Comparison of ENCODE assay signal across 10 cellular contexts in the genomic region with DNA sequence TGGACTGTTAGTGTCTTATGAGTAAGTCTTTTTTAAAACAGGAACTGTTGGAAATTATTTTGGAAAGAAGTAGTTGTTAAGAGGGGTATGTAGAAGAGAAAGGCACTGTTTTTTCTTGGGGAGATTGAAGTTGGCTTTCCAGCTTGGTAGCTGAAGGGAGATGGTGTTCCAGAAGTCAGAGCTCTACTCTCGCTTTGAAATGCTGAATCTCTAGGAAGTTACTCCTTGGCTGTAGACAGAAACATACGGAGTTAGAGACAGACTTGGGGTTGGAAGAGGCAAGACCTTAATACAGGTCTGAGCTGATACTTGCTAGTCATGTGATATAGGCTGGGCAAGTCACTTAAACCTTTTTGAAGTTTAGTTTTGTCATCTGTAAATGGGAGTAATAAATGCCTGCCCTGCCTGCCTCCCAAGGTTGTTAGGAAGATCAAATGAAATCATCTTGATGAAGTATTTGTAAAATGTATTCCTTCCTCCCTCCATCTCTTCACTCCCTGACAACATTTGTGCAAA. TPM values are rescaled to one million over a fixed set of nuclear protein-coding genes. Genes with fewer than 3 reads are reported as not detected.
A peak's percentile ranks its signal among the peaks of the same experiment; 100 is the strongest.
DNase-seq lines count a peak whose midpoint lies in the region; ATAC-seq and TF ChIP-seq lines count a peak whose summit lies in the region.
"Had no signal": no experiment of that assay in that cellular context is flagged by ENCODE, and none has a peak within 500 bp of the region (broad histone marks: within the 10 kb centered on the region; RNA-seq: fewer than 3 reads in every experiment).

No MANE protein-coding gene starts in this region.

- peak overlapping the region; percentile 79 for H3K4me2 ChIP-seq in DND-41 (ENCODE audit: insufficient read depth, low read length)

- H4K20me1 ChIP-seq in DND-41 (ENCODE audit: insufficient read depth, low read length) = no peaks in the 10 kb centered on the region; the same call in 1 of the 2 replicates

- CTCF ChIA-PET in RWPE1 (lab: Yijun Ruan, JAX) = no interaction called here

- H3K79me2 ChIP-seq in DND-41 (ENCODE audit: insufficient read depth, low read length) = peaks cover 76% of the 10 kb centered on the region

- H3K4me3 ChIP-seq in DND-41 (ENCODE audit: low read depth in 1 of 2, low read length in 2 of 2) (peak overlapping the region; percentile 3 to 94; a peak in 3 of 4 replicates), esophagus (ENCODE audit: low read depth in 1 of 2, low read length in 2 of 2) (no peak overlapping the region), rectal smooth muscle tissue (ENCODE audit: low read length) (no peak overlapping the region)

- WGBS in esophagus, 2 donors = 32 to 35% methylated on average over 2 of the region's 2 CpGs

- no peak overlapping the region for H2AFZ ChIP-seq in DND-41 (ENCODE audit: low read depth, low read length)

- TF ChIP-seq CTCF in DND-41 (IDR thresholded peaks at IDR 0.05; ENCODE audit: borderline replicate concordance, extremely low read depth, low read length, poor library complexity, severe bottlenecking) (no peak), RWPE1 (conservative IDR thresholded peaks at IDR 0.05; ENCODE audit: low read depth) (no peak)

- H3K9me3 ChIP-seq in DND-41 (ENCODE audit: insufficient read depth, low read length, severe bottlenecking) (no peaks in the 10 kb centered on the region), esophagus (ENCODE audit: control insufficient read depth in 2 of 2, insufficient read depth in 1 of 2, low read depth in 1 of 2, low read length in 1 of 2) (no peaks in the 10 kb centered on the region)

- H3K27me3 ChIP-seq in DND-41 (ENCODE audit: insufficient read depth, low read length, poor library complexity) (no peaks in the 10 kb centered on the region), esophagus (ENCODE audit: control insufficient read depth in 1 of 2, insufficient read depth in 2 of 2, low read length in 2 of 2) (no peaks in the 10 kb centered on the region), rectal smooth muscle tissue (ENCODE audit: control insufficient read depth, insufficient read depth, low read length) (no peaks in the 10 kb centered on the region)

- DNase-seq in DND-41 (no peak), RWPE1 (ENCODE audit: low spot score) (no peak), NCI-H1105 (lab: John Stamatoyannopoulos, UW) (no peak)
- DNase-seq in stimulated activated CD4-positive, alpha-beta T cell treated with anti-CD3 and anti-CD28 coated beads, Interleukin-1b, Interleukin-23, amount 100 ng/mL, for 48 hours = no peak
- DNase-seq: activated CD4-positive, alpha-beta T cell treated with anti-CD3 and anti-CD28 coated beads, Interleukin-2, amount 50 U/mL, for 1 hour; NCI-H2029 had no signal

- peak overlapping the region; percentile 74 for H3K9ac ChIP-seq in DND-41 (ENCODE audit: low read depth, low read length)
- no peak overlapping the region for H3K9ac ChIP-seq in rectal smooth muscle tissue (ENCODE audit: low read length)

- peaks cover 31% of the 10 kb centered on the region for H3K36me3 ChIP-seq in DND-41 (ENCODE audit: insufficient read depth, low read length)
- no peaks in the 10 kb centered on the region for H3K36me3 ChIP-seq in esophagus (ENCODE audit: control insufficient read depth in 2 of 2, insufficient read depth in 2 of 2, low read length in 1 of 2)
- H3K36me3 ChIP-seq in rectal smooth muscle tissue (ENCODE audit: control insufficient read depth, insufficient read depth, low read length) = no peaks in the 10 kb centered on the region

- ATAC-seq in DND-41 (ENCODE audit: insufficient read depth, low read depth) (peak; percentile 18; the same call in 2 of the 3 replicates), GM19324 (IDR thresholded peaks at IDR 0.05; ENCODE audit: low FRiP score, unreplicated experiment) (no peak), HG03095 (IDR thresholded peaks at IDR 0.05; ENCODE audit: unreplicated experiment) (no peak)

- POLR2A ChIA-PET in RWPE1 (lab: Yijun Ruan, JAX; ENCODE audit: low non-redundant PET) = no interaction called here

- H3K4me1 ChIP-seq in DND-41 (ENCODE audit: insufficient read depth, low read length) = peaks cover 53% of the 10 kb centered on the region
- H3K4me1 ChIP-seq in esophagus (ENCODE audit: control insufficient read depth in 2 of 2, insufficient read depth in 2 of 2, low read length in 1 of 2) = peaks cover 0 to 2% of the 10 kb centered on the region in 2 donors
- H3K4me1 ChIP-seq in rectal smooth muscle tissue (ENCODE audit: control insufficient read depth, insufficient read depth, low read length) = peaks cover 5% of the 10 kb centered on the region

- H3K27ac ChIP-seq in DND-41 (ENCODE audit: low read length) (peak overlapping the region; percentile 80), RWPE1 (peak overlapping the region; percentile 97), esophagus (ENCODE audit: low read depth in 2 of 2, low read length in 1 of 2) (peak overlapping the region; percentile 71 to 76), rectal smooth muscle tissue (ENCODE audit: low read depth, low read length) (peak overlapping the region; percentile 44)

RNA-seq across cellular contexts. Expression of a gene that starts 2.8 kb away (rescaled TPM):
- 1 to 10 TPM; 3.2 to 6.0 TPM for polyA plus RNA-seq in esophagus

RNA-seq across cellular contexts. Expression of a gene that starts 29.2 kb away (rescaled TPM):
- polyA plus RNA-seq in esophagus = 1 to 10 TPM; 1.3 to 5.9 TPM

RNA-seq across cellular contexts. Expression of a gene that starts 29.4 kb away (rescaled TPM):
- 1 to 10 TPM; 7.5 to 8.4 TPM for polyA plus RNA-seq in esophagus

Comparison
In these comparisons a context has a peak if more than half of its experiments do, and no peak if none do; other contexts are left out.
1. H3K27ac ChIP-seq: peak in every context shown above with its lines; median percentile 97 in RWPE1; 80 in DND-41; 74 in esophagus; 44 in rectal smooth muscle tissue.
2. H3K4me3 ChIP-seq: peak in DND-41 (2 of 2); none in esophagus (0 of 2) and rectal smooth muscle tissue (single experiment).